Comparison of ENCODE assay signal across 1 cellular context in genomic region chr4:6574747-6575502, GRCh38.
TF ChIP-seq lines count a peak whose summit lies in the region.

Gene MAN2B2, plus strand, starts transcription at chr4:6575189. Its CDS starts 22 bp downstream, at chr4:6575211.

TF ChIP-seq in K562, 482 proteins besides CTCF, POLR2A, EP300 and RAD21 (continued from another document and continues in another):
- TF ChIP-seq MGA (IDR thresholded peaks at IDR 0.05) (peak; percentile 68), ZNF263 (CRISPR knock-in tag; IDR thresholded peaks at IDR 0.05; ENCODE audit: borderline replicate concordance) (0 out of 2 replicates have a peak, but pooled peaks have one; percentile 6), GMEB1 (CRISPR knock-in tag; IDR thresholded peaks at IDR 0.05) (no peak), VEZF1 (CRISPR knock-in tag; IDR thresholded peaks at IDR 0.05) (peak; percentile 71), ELF4 (CRISPR knock-in tag; IDR thresholded peaks at IDR 0.05) (peak; percentile 54; the same call in 1 of the 2 replicates), ESRRA (IDR thresholded peaks at IDR 0.05; ENCODE audit: borderline replicate concordance, low read depth) (peak; percentile 62; the same call in 1 of the 2 replicates), KDM5B (IDR thresholded peaks at IDR 0.05; ENCODE audit: insufficient replicate concordance, low read depth, low read length) (peak; percentile 89), MAX (CRISPR knock-in tag; IDR thresholded peaks at IDR 0.05) (peak; percentile 61), LARP7 (IDR thresholded peaks at IDR 0.05) (no peak), PHB2 (IDR thresholded peaks at IDR 0.05; ENCODE audit: low read depth) (no peak), SIN3B (IDR thresholded peaks at IDR 0.05; ENCODE audit: low read depth) (peak; percentile 37; the same call in 1 of the 2 replicates), AFF4 (CRISPR knock-in tag; IDR thresholded peaks at IDR 0.05) (no peak), HNRNPL (IDR thresholded peaks at IDR 0.05; ENCODE audit: low read depth, low read length) (peak; percentile 66; the same call in 1 of the 2 replicates), MXI1 (IDR thresholded peaks at IDR 0.05; ENCODE audit: low read depth, low read length) (0 out of 2 replicates have a peak, but pooled peaks have one; percentile 32), MYC (IDR thresholded peaks at IDR 0.05; ENCODE audit: low read depth, low read length) (peak; percentile 25; the same call in 1 of the 2 replicates), MYC (CRISPR knock-in tag; IDR thresholded peaks at IDR 0.05; ENCODE audit: borderline replicate concordance, low read depth) (no peak), ETS1 (conservative IDR thresholded peaks at IDR 0.05; ENCODE audit: control insufficient read depth, low read depth, low read length) (0 out of 2 replicates have a peak, but pooled peaks have one; percentile 72), RBFOX2 (IDR thresholded peaks at IDR 0.05; ENCODE audit: low read depth, low read length) (peak; percentile 77), NFYB (IDR thresholded peaks at IDR 0.05; ENCODE audit: extremely low read depth, insufficient read length) (peak; percentile 16), GABPA (tag; conservative IDR thresholded peaks at IDR 0.05; ENCODE audit: low read depth) (peak; percentile 62), PHF8 (IDR thresholded peaks at IDR 0.05; ENCODE audit: borderline replicate concordance, low read length) (peak; percentile 90; the same call in 1 of the 2 replicates), HSF4 (CRISPR knock-in tag; IDR thresholded peaks at IDR 0.05; ENCODE audit: borderline replicate concordance) (no peak), EP400 (IDR thresholded peaks at IDR 0.05) (peak; percentile 52; the same call in 1 of the 2 replicates), ZNF274 (IDR thresholded peaks at IDR 0.05; ENCODE audit: borderline replicate concordance, low read depth, low read length) (no peak), KLF6 (CRISPR knock-in tag; IDR thresholded peaks at IDR 0.05; ENCODE audit: borderline replicate concordance) (no peak), CXXC5 (CRISPR knock-in tag; IDR thresholded peaks at IDR 0.05) (peak; percentile 57), TCFL5 (CRISPR knock-in tag; conservative IDR thresholded peaks at IDR 0.05) (no peak), CBX1 (IDR thresholded peaks at IDR 0.05; ENCODE audit: low read depth) (peak; percentile 46; the same call in 1 of the 2 replicates)
